19 cellular contexts compared by ENCODE assay signal in genomic region chr5:140989254-140989653, GRCh38. TPM values are rescaled to one million over a fixed set of nuclear protein-coding genes. Genes with fewer than 3 reads are reported as not detected.
"Had no signal": no experiment of that assay in that cellular context is flagged by ENCODE, and none has a peak within 500 bp of the region (broad histone marks: within the 10 kb centered on the region; RNA-seq: fewer than 3 reads in every experiment).

No MANE protein-coding gene starts in this region.

- H3K27me3 Mint-ChIP-seq: activated CD4-positive, alpha-beta memory T cell treated with anti-CD3 and anti-CD28 coated beads, Interleukin-2, amount 10 ng/mL, durations not matched to agents 7 days and 5 days; activated CD8-positive, alpha-beta memory T cell treated with anti-CD3 and anti-CD28 coated beads, Interleukin-2, amount 10 ng/mL, durations not matched to agents 7 days and 5 days had no signal

- H3K9me3 ChIP-seq: esophagus muscularis mucosa, gastroesophageal sphincter, ovary, sigmoid colon, tibial artery had no signal

- ATAC-seq: activated CD8-positive, alpha-beta memory T cell treated with anti-CD3 and anti-CD28 coated beads, Interleukin-2, amount 10 ng/mL, durations not matched to agents 7 days and 5 days; gastroesophageal sphincter; SK-N-SH treated with all-trans-retinoic acid at 6 μM for 48 hours; T-cell had no signal

- H3K4me1 Mint-ChIP-seq: activated CD4-positive, alpha-beta memory T cell treated with anti-CD3 and anti-CD28 coated beads, Interleukin-2, amount 10 ng/mL, durations not matched to agents 7 days and 5 days; activated CD8-positive, alpha-beta memory T cell treated with anti-CD3 and anti-CD28 coated beads, Interleukin-2, amount 10 ng/mL, durations not matched to agents 7 days and 5 days; naive B cell; T-cell had no signal

- H3K4me1 ChIP-seq: gastroesophageal sphincter, sigmoid colon, tibial artery had no signal

- DNase-seq: activated CD4-positive, alpha-beta memory T cell treated with anti-CD3 and anti-CD28 coated beads, Interleukin-2, amount 10 ng/mL, durations not matched to agents 7 days and 5 days; activated CD4-positive, alpha-beta T cell treated with anti-CD3 and anti-CD28 coated beads for 48 hours; activated CD4-positive, CD25-positive, alpha-beta regulatory T cell; activated CD8-positive, alpha-beta memory T cell treated with anti-CD3 and anti-CD28 coated beads, Interleukin-2, amount 10 ng/mL, durations not matched to agents 7 days and 5 days; dermis blood vessel endothelial cell; effector memory CD4-positive, alpha-beta T cell; naive B cell; ovary; sigmoid colon; stimulated activated CD8-positive, alpha-beta memory T cell treated with anti-CD3 and anti-CD28 coated beads, Interleukin-4, amount 100 ng/mL, for 48 hours; stimulated activated naive CD4-positive, alpha-beta T cell treated with Interleukin-2 at 50 U/mL for 16 hours; T-cell; T-helper 9 cell; tibial artery had no signal

- H3K36me3 ChIP-seq: esophagus muscularis mucosa, gastroesophageal sphincter, ovary, sigmoid colon, tibial artery had no signal

- H3K36me3 Mint-ChIP-seq: activated CD8-positive, alpha-beta memory T cell treated with anti-CD3 and anti-CD28 coated beads, Interleukin-2, amount 10 ng/mL, durations not matched to agents 7 days and 5 days; activated naive CD8-positive, alpha-beta T cell; naive B cell; T-cell had no signal

- H3K27ac ChIP-seq: ovary, sigmoid colon, tibial artery had no signal

- H3K4me3 Mint-ChIP-seq: activated CD4-positive, alpha-beta memory T cell treated with anti-CD3 and anti-CD28 coated beads, Interleukin-2, amount 10 ng/mL, durations not matched to agents 7 days and 5 days; activated CD8-positive, alpha-beta memory T cell treated with anti-CD3 and anti-CD28 coated beads, Interleukin-2, amount 10 ng/mL, durations not matched to agents 7 days and 5 days; activated naive CD8-positive, alpha-beta T cell; naive B cell; T-cell had no signal

- H3K27me3 ChIP-seq: esophagus muscularis mucosa, gastroesophageal sphincter, ovary, sigmoid colon, tibial artery had no signal

- H3K27ac Mint-ChIP-seq: activated CD4-positive, alpha-beta memory T cell treated with anti-CD3 and anti-CD28 coated beads, Interleukin-2, amount 10 ng/mL, durations not matched to agents 7 days and 5 days; activated CD8-positive, alpha-beta memory T cell treated with anti-CD3 and anti-CD28 coated beads, Interleukin-2, amount 10 ng/mL, durations not matched to agents 7 days and 5 days; activated naive CD8-positive, alpha-beta T cell; naive B cell; T-cell had no signal

- H3K9me3 Mint-ChIP-seq: activated CD4-positive, alpha-beta memory T cell treated with anti-CD3 and anti-CD28 coated beads, Interleukin-2, amount 10 ng/mL, durations not matched to agents 7 days and 5 days; T-cell had no signal

- H3K4me3 ChIP-seq: esophagus muscularis mucosa, gastroesophageal sphincter, ovary, sigmoid colon, tibial artery had no signal

RNA-seq across cellular contexts. Expression of gene PCDHAC2, which starts 23.0 kb away (rescaled TPM):
- total RNA-seq: activated CD4-positive, alpha-beta memory T cell treated with anti-CD3 and anti-CD28 coated beads, Interleukin-2, amount 10 ng/mL, durations not matched to agents 7 days and 5 days; activated CD8-positive, alpha-beta memory T cell treated with anti-CD3 and anti-CD28 coated beads, Interleukin-2, amount 10 ng/mL, durations not matched to agents 7 days and 5 days; mononuclear cell had no signal
